ENCODE assay signal across 18 cellular contexts in genomic region chr12:8566525-8566924, GRCh38.
"Had no signal": no experiment of that assay in that cellular context is flagged by ENCODE, and none has a peak within 500 bp of the region (broad histone marks: within the 10 kb centered on the region; RNA-seq: fewer than 3 reads in every experiment).

No MANE protein-coding gene starts in this region.

- H3K4me3 Mint-ChIP-seq: activated CD4-positive, alpha-beta T cell treated with anti-CD3 and anti-CD28 coated beads for 36 hours; effector memory CD8-positive, alpha-beta T cell; nephron progenitor cell; stimulated activated naive CD8-positive, alpha-beta T cell treated with anti-CD3 and anti-CD28 coated beads, Interleukin-15, Interleukin-2, amounts not matched to agents 100 ng/mL and 50 ng/mL, for 24 hours; WTC11 had no signal

- H3K4me1 ChIP-seq: adrenal gland, prostate gland, right atrium auricular region, suprapubic skin, transverse colon had no signal

- H3K36me3 ChIP-seq: adrenal gland, cardiac muscle cell, prostate gland, right atrium auricular region, suprapubic skin, transverse colon had no signal

- H3K27me3 ChIP-seq: adrenal gland, cardiac muscle cell, right atrium auricular region, suprapubic skin, transverse colon had no signal

- H3K4me3 ChIP-seq: adrenal gland, cardiac muscle cell, prostate gland, right atrium auricular region, suprapubic skin, transverse colon had no signal

- DNase-seq: activated CD4-positive, alpha-beta T cell treated with anti-CD3 and anti-CD28 coated beads for 36 hours; activated CD4-positive, alpha-beta T cell treated with anti-CD3 and anti-CD28 coated beads, Interleukin-2, amount 50 U/mL, for 48 hours; activated gamma-delta T cell; adrenal gland; effector memory CD8-positive, alpha-beta T cell; foreskin melanocyte; glutamatergic neuron; hypothalamus; islet precursor cell; nephron progenitor cell; transverse colon had no signal

- H3K27ac Mint-ChIP-seq: activated CD4-positive, alpha-beta T cell treated with anti-CD3 and anti-CD28 coated beads for 36 hours; activated naive CD4-positive, alpha-beta T cell treated with anti-CD3 and anti-CD28 coated beads, Interleukin-2, amount 50 U/mL, for 72 hours; effector memory CD8-positive, alpha-beta T cell; nephron progenitor cell; stimulated activated naive CD8-positive, alpha-beta T cell treated with anti-CD3 and anti-CD28 coated beads, Interleukin-15, Interleukin-2, amounts not matched to agents 100 ng/mL and 50 ng/mL, for 24 hours; WTC11 had no signal

- H3K4me1 Mint-ChIP-seq: activated CD4-positive, alpha-beta T cell treated with anti-CD3 and anti-CD28 coated beads for 36 hours; nephron progenitor cell had no signal

- H3K9me3 ChIP-seq: adrenal gland, prostate gland, suprapubic skin had no signal

- H3K27ac ChIP-seq: adrenal gland, cardiac muscle cell, prostate gland, right atrium auricular region, suprapubic skin, transverse colon had no signal
